Comparison of ENCODE assay signal across 8 cellular contexts in genomic region chr11:121451982-121452608, GRCh38. TPM values are rescaled to one million over a fixed set of nuclear protein-coding genes. Genes with fewer than 3 reads are reported as not detected.
DNase-seq lines count a peak whose midpoint lies in the region; ATAC-seq and TF ChIP-seq lines count a peak whose summit lies in the region.

Gene SORL1, plus strand, starts transcription at chr11:121452314. Its CDS starts 18 bp downstream, at chr11:121452332.

- intact Hi-C loops in lower leg skin (cut with DNase I; ENCODE audit: low total_unique reads) = no loop called here

- H3K4me3 ChIP-seq in lower leg skin (ENCODE audit: low read depth, poor library complexity, severe bottlenecking) = peak within 1 kb of the TSS; percentile 53

- TF ChIP-seq POLR2A in lower leg skin (IDR thresholded peaks at IDR 0.05) = no peak

- TF ChIP-seq CTCF in lower leg skin (IDR thresholded peaks at IDR 0.05) = no peak

- ATAC-seq in HG02610 (IDR thresholded peaks at IDR 0.05; ENCODE audit: unreplicated experiment) = peak; percentile 39

- DNase-seq in NCI-H1436 (lab: John Stamatoyannopoulos, UW) (peak; percentile 58), NCI-H1436 treated with DMSO at 0.1 percent for 48 hours (lab: John Stamatoyannopoulos, UW) (no peak), NCI-H1417 treated with DMSO at 0.1 percent for 48 hours (lab: John Stamatoyannopoulos, UW) (peak; percentile 30), dermis blood vessel endothelial cell (peak; percentile 56), lower leg skin (ENCODE audit: low spot score in 2 of 2) (peak in 1 of 2 donors; percentile 91)
- peak; percentile 80 for DNase-seq in activated CD4-positive, alpha-beta T cell treated with anti-CD3 and anti-CD28 coated beads, Interleukin-2, amount 50 U/mL, for 1 hour
- DNase-seq in stimulated activated CD4-positive, alpha-beta T cell treated with anti-CD3 and anti-CD28 coated beads, TNF-alpha, amount 100 ng/mL, for 1 hour (ENCODE audit: low read depth in 3 of 3, low spot score in 1 of 3) = peak in 2 of 3 donors; percentile 48 to 64

- WGBS in lower leg skin, 2 donors = 0% methylated on average over 30 to 35 of the region's 89 CpGs

RNA-seq across cellular contexts. Expression of gene SORL1, which starts in this region (rescaled TPM):
- 0.05 and 0.17 TPM in 2 replicates for total RNA-seq in dermis blood vessel endothelial cell
- total RNA-seq in lower leg skin = 10 to 100 TPM; 12.5 to 21.8 (median 14.7) TPM

Comparison
In these comparisons a context has a peak if more than half of its experiments do, and no peak if none do; other contexts are left out.
1. RNA of gene SORL1 (total RNA-seq): 12.5 to 21.8 TPM in lower leg skin; 0.05 to 0.17 TPM in dermis blood vessel endothelial cell; every median in the first group is over 10 times any median in the second.
2. Peak in DNase-seq in dermis blood vessel endothelial cell; RNA of the gene not detected or under 1 TPM.